ENCODE assay signal across 8 cellular contexts in the genomic region with DNA sequence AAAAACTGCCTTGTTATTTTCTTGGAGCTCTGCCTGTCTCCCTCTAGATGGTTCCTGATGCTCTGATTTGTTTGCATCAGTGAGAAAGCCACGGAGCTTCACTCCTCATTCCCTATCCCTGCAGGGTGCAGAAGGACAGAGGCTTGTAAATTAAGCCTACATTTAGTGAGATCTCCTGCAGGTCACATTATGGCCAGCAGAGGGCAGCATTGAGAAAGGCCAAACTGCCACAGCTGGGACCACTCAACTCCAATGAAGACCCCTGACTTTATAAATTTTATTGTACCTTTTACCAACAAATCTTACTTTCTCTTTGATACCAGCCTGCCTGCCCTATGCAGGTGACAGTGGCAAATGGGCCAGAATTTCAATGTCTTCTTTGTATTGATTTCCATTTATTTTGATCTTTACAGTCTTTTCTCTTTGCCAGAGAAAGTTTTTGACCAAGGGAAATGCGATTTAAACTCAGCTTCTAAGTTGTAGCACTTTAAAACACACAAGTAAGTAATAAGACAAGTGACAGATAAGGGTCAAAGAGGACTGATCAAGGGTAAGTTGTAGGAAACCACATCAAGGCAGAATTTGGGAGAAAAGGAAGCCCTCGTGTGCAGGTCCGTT.
DNase-seq lines count a peak whose midpoint lies in the region; ATAC-seq and TF ChIP-seq lines count a peak whose summit lies in the region.

No MANE protein-coding gene starts in this region.

- POLR2A ChIA-PET in activated naive CD8-positive, alpha-beta T cell treated with anti-CD3 and anti-CD28 coated beads, Interleukin-2, amount 10 ng/mL, durations not matched to agents 7 days and 5 days (lab: Charles Lee): no interaction called here

- no peaks in the 10 kb centered on the region for H3F3A ChIP-seq in smooth muscle cell (ENCODE audit: low read depth)

- peak; percentile 7 to 8 for DNase-seq in SHP77 (lab: John Stamatoyannopoulos, UW)
- no peak for DNase-seq in SHP77 treated with DMSO at 0.1 percent for 48 hours (lab: John Stamatoyannopoulos, UW)
- DNase-seq in HFFc6: no peak
- DNase-seq in NCI-H460 (ENCODE audit: extremely low read depth, low read depth): peak; percentile 23
- peak; percentile 42 for DNase-seq in activated naive CD8-positive, alpha-beta T cell treated with anti-CD3 and anti-CD28 coated beads, Interleukin-2, amount 10 ng/mL, durations not matched to agents 7 days and 5 days
- peak in 44 of 51 donors; percentile 1 to 87 (median 31) for DNase-seq in hypothalamus (lab: John Stamatoyannopoulos, UW)
- DNase-seq in smooth muscle cell (lab: John Stamatoyannopoulos, UW; ENCODE audit: unreplicated experiment): peak; percentile 16
- no peak for DNase-seq in epidermal melanocyte (ENCODE audit: insufficient read length, low spot score)

- H3K9me3 ChIP-seq in smooth muscle cell (replicated peaks; ENCODE audit: low read depth): no peaks in the 10 kb centered on the region

- H3K27ac ChIP-seq in smooth muscle cell (ENCODE audit: low read depth): no peak overlapping the region

- no peak overlapping the region for H3K27ac Mint-ChIP-seq in HFFc6
- no peak overlapping the region for H3K27ac Mint-ChIP-seq in activated naive CD8-positive, alpha-beta T cell treated with anti-CD3 and anti-CD28 coated beads, Interleukin-2, amount 10 ng/mL, durations not matched to agents 7 days and 5 days

- no peaks in the 10 kb centered on the region for H4K20me1 ChIP-seq in smooth muscle cell (ENCODE audit: low read depth)

- peaks cover under 1% of the 10 kb centered on the region for H3K27me3 ChIP-seq in smooth muscle cell (ENCODE audit: low read depth)

- H3K4me2 ChIP-seq in smooth muscle cell: no peak overlapping the region

- 69% methylated on average over 4 of the region's 4 CpGs for WGBS in smooth muscle cell (ENCODE audit: low lambda C conversion rate)

- no peaks in the 10 kb centered on the region for H3K36me3 Mint-ChIP-seq in HFFc6 (ENCODE audit: low read depth)
- H3K36me3 Mint-ChIP-seq in activated naive CD8-positive, alpha-beta T cell treated with anti-CD3 and anti-CD28 coated beads, Interleukin-2, amount 10 ng/mL, durations not matched to agents 7 days and 5 days: no peaks in the 10 kb centered on the region

- no peaks in the 10 kb centered on the region for H3K79me2 ChIP-seq in smooth muscle cell (ENCODE audit: low read depth)

- no peaks in the 10 kb centered on the region for H3K36me3 ChIP-seq in smooth muscle cell (ENCODE audit: low read depth)

- no peak overlapping the region for H2AFZ ChIP-seq in smooth muscle cell (ENCODE audit: low read depth)

- H3K4me3 Mint-ChIP-seq in HFFc6: no peak overlapping the region
- no peak overlapping the region for H3K4me3 Mint-ChIP-seq in activated naive CD8-positive, alpha-beta T cell treated with anti-CD3 and anti-CD28 coated beads, Interleukin-2, amount 10 ng/mL, durations not matched to agents 7 days and 5 days

- no peaks in the 10 kb centered on the region for H3K4me1 Mint-ChIP-seq in HFFc6 (ENCODE audit: low read depth)
- no peaks in the 10 kb centered on the region for H3K4me1 Mint-ChIP-seq in activated naive CD8-positive, alpha-beta T cell treated with anti-CD3 and anti-CD28 coated beads, Interleukin-2, amount 10 ng/mL, durations not matched to agents 7 days and 5 days

- peaks cover 39% of the 10 kb centered on the region for H3K9me3 Mint-ChIP-seq in HFFc6
- H3K9me3 Mint-ChIP-seq in activated naive CD8-positive, alpha-beta T cell treated with anti-CD3 and anti-CD28 coated beads, Interleukin-2, amount 10 ng/mL, durations not matched to agents 7 days and 5 days: no peaks in the 10 kb centered on the region

- ATAC-seq in activated naive CD8-positive, alpha-beta T cell treated with anti-CD3 and anti-CD28 coated beads, Interleukin-2, amount 10 ng/mL, durations not matched to agents 7 days and 5 days (ENCODE audit: low read depth): no peak

- no peak overlapping the region for H3K4me3 ChIP-seq in smooth muscle cell

- H3K27me3 Mint-ChIP-seq in HFFc6 (ENCODE audit: insufficient read depth): no peaks in the 10 kb centered on the region; the same call in 1 of the 2 replicates
- H3K27me3 Mint-ChIP-seq in activated naive CD8-positive, alpha-beta T cell treated with anti-CD3 and anti-CD28 coated beads, Interleukin-2, amount 10 ng/mL, durations not matched to agents 7 days and 5 days: no peaks in the 10 kb centered on the region

- H3K9ac ChIP-seq in smooth muscle cell (ENCODE audit: low read depth): no peak overlapping the region

- TF ChIP-seq CTCF in HFFc6 (IDR thresholded peaks at IDR 0.05) (peak; percentile 83), smooth muscle cell (IDR thresholded peaks at IDR 0.05; ENCODE audit: borderline replicate concordance, insufficient read depth, poor library complexity, severe bottlenecking) (peak; percentile 92)

- H3K4me1 ChIP-seq in smooth muscle cell (ENCODE audit: low read depth): no peaks in the 10 kb centered on the region

Comparison
In these comparisons a context has a peak if more than half of its experiments do, and no peak if none do; other contexts are left out.
1. DNase-seq: peak in SHP77 (2 of 2), NCI-H460 (single experiment), activated naive CD8-positive, alpha-beta T cell treated with anti-CD3 and anti-CD28 coated beads, Interleukin-2, amount 10 ng/mL, durations not matched to agents 7 days and 5 days (single experiment), hypothalamus (44 of 51) and smooth muscle cell (single experiment); none in SHP77 treated with DMSO at 0.1 percent for 48 hours (single experiment), HFFc6 (single experiment) and epidermal melanocyte (single experiment).